Comparison of ENCODE assay signal across 8 cellular contexts in the genomic region with DNA sequence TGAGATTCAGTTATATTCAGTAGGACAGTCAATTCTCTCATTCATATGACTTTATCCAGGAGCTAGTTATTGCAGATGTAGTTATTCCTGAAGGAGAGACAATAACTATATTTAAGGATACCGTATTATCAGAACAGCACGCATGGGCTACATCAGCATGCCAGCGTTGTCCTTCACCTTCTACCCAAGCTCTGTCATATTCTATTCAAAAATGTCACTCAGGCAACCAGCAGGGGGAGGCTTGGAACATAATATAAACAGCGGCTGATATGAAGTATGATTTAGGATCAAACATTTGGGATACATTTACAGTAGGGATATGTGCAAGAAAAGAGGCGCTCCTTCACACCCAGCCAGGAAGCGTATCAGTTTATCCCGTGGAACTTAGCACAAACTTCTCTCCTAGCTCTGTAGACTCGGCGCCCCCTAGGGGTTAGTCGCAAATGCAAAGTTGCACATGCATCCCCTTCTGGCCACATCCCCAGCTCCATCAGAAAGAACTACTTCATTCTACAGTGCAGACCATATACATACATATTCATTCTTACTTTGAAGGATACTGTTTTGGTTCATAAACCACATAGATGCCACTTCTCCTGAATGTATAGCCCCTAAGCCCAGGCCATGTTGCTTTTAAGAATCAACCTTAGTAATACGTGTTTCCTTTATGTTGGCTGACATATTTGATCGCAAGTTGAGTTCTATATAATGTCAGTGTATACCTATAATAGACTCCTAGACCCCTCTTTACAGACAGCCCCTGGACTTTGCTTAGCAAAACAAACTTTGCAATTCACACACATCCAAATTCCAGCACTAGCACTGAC.
DNase-seq lines count a peak whose midpoint lies in the region; ATAC-seq, FAIRE-seq and TF ChIP-seq lines count a peak whose summit lies in the region.
"Had no signal": no experiment of that assay in that cellular context is flagged by ENCODE, and none has a peak within 500 bp of the region (broad histone marks: within the 10 kb centered on the region; RNA-seq: fewer than 3 reads in every experiment).

No MANE protein-coding gene starts in this region.

- DNase-seq in GM19239 (ENCODE audit: insufficient read length, low spot score) (peak; percentile 1), IMR-90 (no peak), heart right ventricle (peak; percentile 15 to 35)
- DNase-seq in stimulated activated CD4-positive, alpha-beta T cell treated with anti-CD3 and anti-CD28 coated beads, Interleukin-2, amount 100 ng/mL, for 24 hours: peak; percentile 20 to 59

- no peak overlapping the region for H3K4ac ChIP-seq in IMR-90 (ENCODE audit: low read depth, low read length)

- POLR2A ChIA-PET in IMR-90 (lab: Charles Lee; ENCODE audit: unreplicated experiment): no interaction called here

- H3K27me3 ChIP-seq in DOHH2 (ENCODE audit: control insufficient read depth, low read length): no peaks in the 10 kb centered on the region
- no peaks in the 10 kb centered on the region for H3K27me3 ChIP-seq in IMR-90 (ENCODE audit: control insufficient read depth, insufficient read depth, low read length)
- H3K27me3 ChIP-seq in heart right ventricle: no peaks in the 10 kb centered on the region

- no peaks in the 10 kb centered on the region for H3K9me2 ChIP-seq in DOHH2 (replicated peaks; ENCODE audit: control insufficient read depth, low read length)

- no peak overlapping the region for H3K56ac ChIP-seq in IMR-90 (ENCODE audit: extremely low read depth, insufficient read depth, low read length)

- H2AFZ ChIP-seq in IMR-90 (replicated peaks; ENCODE audit: low read length, poor library complexity): no peak overlapping the region

- H2BK120ac ChIP-seq in IMR-90 (ENCODE audit: low read depth, low read length): no peak overlapping the region

- in situ Hi-C loops in IMR-90 (cut with MboI; ENCODE audit: low sequenced_read_pairs): no loop called here

- no peak overlapping the region for H2BK15ac ChIP-seq in IMR-90 (ENCODE audit: low read depth, low read length)

- ATAC-seq in IMR-90 (ENCODE audit: low read depth) (no peak), heart right ventricle (peak in 4 of 8 donors; percentile 23 to 43 (median 32)), GM21447 (IDR thresholded peaks at IDR 0.05; ENCODE audit: unreplicated experiment) (no peak)
- ATAC-seq: naive thymus-derived CD8-positive, alpha-beta T cell had no signal

- no peak for FAIRE-seq in GM19239 (lab: Jason Lieb, UNC)

- CTCF ChIA-PET in IMR-90 (lab: Yijun Ruan, JAX): interaction anchor here (0.6 to 0.7 kb wide), 3 partner anchors 26 to 287 kb away, joined by 3 to 4 read pairs (median 3); no protein-coding TSS in a partner anchor

- dilution Hi-C loops in IMR-90 (cut with HindIII; ENCODE audit: low sequenced_read_pairs, unreplicated experiment): no loop called here

- BruUV-seq in IMR-90 (replicated peaks; lab: Mats Ljungman, UMichigan): no TSS peak

- H3K79me1 ChIP-seq in IMR-90 (ENCODE audit: low read depth in 1 of 2, low read length in 2 of 2): no peaks in the 10 kb centered on the region

- H3K27ac ChIP-seq in DOHH2 (ENCODE audit: low read depth, low read length) (no peak overlapping the region), IMR-90 (ENCODE audit: insufficient read depth, low read length) (no peak overlapping the region), VCaP (no peak overlapping the region), heart right ventricle (no peak overlapping the region)

- H3K36me3 ChIP-seq in DOHH2 (ENCODE audit: control insufficient read depth, low read length): no peaks in the 10 kb centered on the region
- H3K36me3 ChIP-seq in IMR-90 (ENCODE audit: control insufficient read depth, insufficient read depth, low read length): no peaks in the 10 kb centered on the region
- H3K36me3 ChIP-seq in heart right ventricle: no peaks in the 10 kb centered on the region

- TF ChIP-seq CTCF in DOHH2 (IDR thresholded peaks at IDR 0.05; ENCODE audit: low read depth, low read length, poor library complexity, severe bottlenecking) (peak; percentile 96), IMR-90 (conservative IDR thresholded peaks at IDR 0.05; ENCODE audit: low read depth, low read length) (0 out of 2 replicates have a peak, but pooled peaks have one; percentile 4), VCaP (conservative IDR thresholded peaks at IDR 0.05) (peak; percentile 91), heart right ventricle (IDR thresholded peaks at IDR 0.05) (peak in 8 of 9 donors; percentile 30 to 72 (median 50))

- no peak overlapping the region for H4K8ac ChIP-seq in IMR-90 (ENCODE audit: low read depth in 2 of 2, low read length in 2 of 2)

- no peaks in the 10 kb centered on the region for H3F3A ChIP-seq in DOHH2 (ENCODE audit: control insufficient read depth, insufficient read depth)

- no peak overlapping the region for H4K91ac ChIP-seq in IMR-90 (ENCODE audit: insufficient read depth, low read depth, low read length)

- H3K9ac ChIP-seq in IMR-90 (ENCODE audit: low read depth, low read length): no peak overlapping the region

- no peak overlapping the region for H3K23ac ChIP-seq in IMR-90 (ENCODE audit: low read depth, low read length)

- H2AK5ac ChIP-seq in IMR-90 (ENCODE audit: low read depth, low read length): no peak overlapping the region

- H2BK20ac ChIP-seq in IMR-90 (ENCODE audit: low read depth, low read length): no peak overlapping the region

- WGBS in IMR-90 (ENCODE audit: extremely low coverage in 2 of 2, insufficient read length in 1 of 2), 2 experiments: 20% methylated on average over 1 of the region's 12 CpGs; no CpG with 5 or more reads in 1 of the 2 experiments
- WGBS in heart right ventricle, 2 donors: 51 to 53% methylated on average over 12 of the region's 12 CpGs

- H4K20me1 ChIP-seq in DOHH2 (ENCODE audit: control insufficient read depth, insufficient read depth, low read depth, low read length) (no peaks in the 10 kb centered on the region), IMR-90 (ENCODE audit: insufficient read depth, low read length) (no peaks in the 10 kb centered on the region)

- no peak overlapping the region for H2AK9ac ChIP-seq in IMR-90 (replicated peaks; ENCODE audit: low read depth, low read length, poor library complexity)

- H3K18ac ChIP-seq in IMR-90 (ENCODE audit: low read depth, low read length): no peak overlapping the region

- TF ChIP-seq RAD21 in IMR-90 (IDR thresholded peaks at IDR 0.05; ENCODE audit: low read length): no peak

- no peak overlapping the region for H4K5ac ChIP-seq in IMR-90 (ENCODE audit: low read depth, low read length)

- H3K4me3 ChIP-seq in DOHH2 (ENCODE audit: low read length) (no peak overlapping the region), IMR-90 (ENCODE audit: insufficient read depth, low read depth, low read length) (no peak overlapping the region), heart right ventricle (no peak overlapping the region)

- H3K79me2 ChIP-seq in DOHH2 (ENCODE audit: control insufficient read depth, low read length): no peaks in the 10 kb centered on the region

- H3K9me1 ChIP-seq in IMR-90 (ENCODE audit: insufficient read depth, low read length): no peaks in the 10 kb centered on the region

- TF ChIP-seq POLR2A in IMR-90 (IDR thresholded peaks at IDR 0.05; ENCODE audit: low read depth, low read length): no peak

- H3K14ac ChIP-seq in IMR-90 (replicated peaks; ENCODE audit: low read depth, low read length): no peak overlapping the region

- H3K9me3 ChIP-seq in DOHH2 (ENCODE audit: control insufficient read depth, insufficient read depth, low read length) (no peaks in the 10 kb centered on the region), IMR-90 (ENCODE audit: control insufficient read depth, insufficient read depth, low read length) (peaks cover 3% of the 10 kb centered on the region; the same call in 1 of the 2 replicates), heart right ventricle (no peaks in the 10 kb centered on the region)

- H3K4me1 ChIP-seq in DOHH2 (ENCODE audit: control insufficient read depth, low read length) (no peaks in the 10 kb centered on the region), IMR-90 (ENCODE audit: control insufficient read depth, insufficient read depth, low read length) (no peaks in the 10 kb centered on the region), heart right ventricle (peaks cover 0 to 10% (median 4%) of the 10 kb centered on the region in 9 donors)

- intact Hi-C loops in IMR-90 (cut with micrococcal nuclease) (no loop called here), heart right ventricle (cut with DNase I) (loop anchor here in 2 of 10 donors (10.0 kb wide), 1 partner anchor 79 kb away; no protein-coding TSS in a partner anchor)

- H2BK5ac ChIP-seq in IMR-90 (ENCODE audit: low read depth, low read length, poor library complexity, severe bottlenecking): no peak overlapping the region

- H3K4me2 ChIP-seq in DOHH2 (ENCODE audit: low read length): no peak overlapping the region
- H3K4me2 ChIP-seq in IMR-90 (ENCODE audit: low read depth, low read length): no peak overlapping the region

TF ChIP-seq in IMR-90, 13 proteins besides CTCF, POLR2A, EP300 and RAD21:
- TF ChIP-seq CEBPB (IDR thresholded peaks at IDR 0.05; ENCODE audit: low read depth, low read length): no peak
- no peak for TF ChIP-seq SMC3 (IDR thresholded peaks at IDR 0.05; ENCODE audit: low read depth, low read length)
- TF ChIP-seq, protein P1, sequence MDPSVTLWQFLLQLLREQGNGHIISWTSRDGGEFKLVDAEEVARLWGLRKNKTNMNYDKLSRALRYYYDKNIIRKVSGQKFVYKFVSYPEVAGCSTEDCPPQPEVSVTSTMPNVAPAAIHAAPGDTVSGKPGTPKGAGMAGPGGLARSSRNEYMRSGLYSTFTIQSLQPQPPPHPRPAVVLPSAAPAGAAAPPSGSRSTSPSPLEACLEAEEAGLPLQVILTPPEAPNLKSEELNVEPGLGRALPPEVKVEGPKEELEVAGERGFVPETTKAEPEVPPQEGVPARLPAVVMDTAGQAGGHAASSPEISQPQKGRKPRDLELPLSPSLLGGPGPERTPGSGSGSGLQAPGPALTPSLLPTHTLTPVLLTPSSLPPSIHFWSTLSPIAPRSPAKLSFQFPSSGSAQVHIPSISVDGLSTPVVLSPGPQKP (IDR thresholded peaks at IDR 0.05; ENCODE audit: borderline replicate concordance, low read depth, low read length): no peak
- no peak for TF ChIP-seq FOS (IDR thresholded peaks at IDR 0.05; ENCODE audit: low read depth, low read length)
- no peak for TF ChIP-seq MAFK (IDR thresholded peaks at IDR 0.05; ENCODE audit: low read depth, low read length)
- TF ChIP-seq NFE2L2 (IDR thresholded peaks at IDR 0.05; ENCODE audit: low read depth, low read length): no peak
- no peak for TF ChIP-seq MXI1 (IDR thresholded peaks at IDR 0.05; ENCODE audit: borderline replicate concordance, low read depth, low read length)

Comparison
In these comparisons a context has a peak if more than half of its experiments do, and no peak if none do; other contexts are left out.
1. CTCF ChIP-seq: peak in every context shown above with its lines; median percentile 96 in DOHH2; 91 in VCaP; 50 in heart right ventricle; 4 in IMR-90.